18 cellular contexts compared by ENCODE assay signal in genomic region chr4:181643466-181643865, GRCh38.
DNase-seq lines count a peak whose midpoint lies in the region; ATAC-seq and TF ChIP-seq lines count a peak whose summit lies in the region.
"Had no signal": no experiment of that assay in that cellular context is flagged by ENCODE, and none has a peak within 500 bp of the region (broad histone marks: within the 10 kb centered on the region; RNA-seq: fewer than 3 reads in every experiment).

No MANE protein-coding gene starts in this region.

- no peaks in the 10 kb centered on the region for H3K4me1 ChIP-seq in trophoblast cell (ENCODE audit: control insufficient read depth in 1 of 2, insufficient read depth in 2 of 2, low read length in 2 of 2)
- H3K4me1 ChIP-seq: BE2C had no signal

- no peaks in the 10 kb centered on the region for H3K79me2 ChIP-seq in trophoblast cell (ENCODE audit: control insufficient read depth, insufficient read depth, low read length, poor library complexity)

- DNase-seq in NCI-H226 (peak; percentile 20), epithelial cell of esophagus (ENCODE audit: low read depth) (peak; percentile 8), trophoblast cell (peak; percentile 52 to 86), DMS114 treated with DMSO at 0.1 percent for 48 hours (lab: John Stamatoyannopoulos, UW; ENCODE audit: unreplicated experiment) (no peak)
- DNase-seq: 8988T; ACHN; BE2C; C1 segment of cervical spinal cord; CD4-positive, alpha-beta memory T cell; CD4-positive, CD25-positive, alpha-beta regulatory T cell; CD8-positive, alpha-beta memory T cell; COR-L47; DMS 273 treated with DMSO at 0.1 percent for 48 hours; DMS79 treated with DMSO at 0.1 percent for 48 hours; GF-D8 had no signal

- no peak overlapping the region for H2BK12ac ChIP-seq in trophoblast cell (ENCODE audit: low read length)

- no peaks in the 10 kb centered on the region for H3K79me1 ChIP-seq in trophoblast cell (ENCODE audit: low read length)

- H2AFZ ChIP-seq in trophoblast cell (ENCODE audit: insufficient read depth, low read length, poor library complexity), result no peak overlapping the region

- H2BK120ac ChIP-seq in trophoblast cell (ENCODE audit: insufficient read depth, low read length, poor library complexity), result no peak overlapping the region

- no peak overlapping the region for H2AK5ac ChIP-seq in trophoblast cell (ENCODE audit: low read length)

- H3K9ac ChIP-seq in trophoblast cell (ENCODE audit: low read length), result no peak overlapping the region
- H3K9ac ChIP-seq: BLaER1 had no signal

- no peak overlapping the region for H3K23ac ChIP-seq in trophoblast cell (ENCODE audit: low read length)

- no peak overlapping the region for H4K91ac ChIP-seq in trophoblast cell (ENCODE audit: low read depth, low read length)

- WGBS in trophoblast cell (ENCODE audit: extremely low coverage, insufficient coverage, insufficient read length), result no CpG with 5 or more reads among the region's 2 CpGs

- H3K14ac ChIP-seq in trophoblast cell (ENCODE audit: low read length), result no peak overlapping the region

- no peak overlapping the region for H3K4me2 ChIP-seq in trophoblast cell (ENCODE audit: low read length)
- H3K4me2 ChIP-seq: BLaER1 had no signal

- TF ChIP-seq POLR2A in GM18505 (IDR thresholded peaks at IDR 0.05; ENCODE audit: borderline replicate concordance, extremely low read depth, insufficient read depth, insufficient read length), result no peak

- no peak overlapping the region for H4K12ac ChIP-seq in trophoblast cell (ENCODE audit: low read depth, low read length)

- no peak overlapping the region for H3K4ac ChIP-seq in trophoblast cell (ENCODE audit: low read depth, low read length)

- H3K27me3 ChIP-seq in trophoblast cell (ENCODE audit: insufficient read depth, low read length), result no peaks in the 10 kb centered on the region
- H3K27me3 ChIP-seq: BE2C, BLaER1 had no signal

- H3K9me3 ChIP-seq in trophoblast cell (ENCODE audit: insufficient read depth, low read depth, low read length), result no peaks in the 10 kb centered on the region
- H3K9me3 ChIP-seq: BE2C had no signal

- H3K4me3 ChIP-seq in epithelial cell of esophagus (ENCODE audit: low read length) (no peak overlapping the region), trophoblast cell (ENCODE audit: low read depth, low read length) (no peak overlapping the region)
- H3K4me3 ChIP-seq: BLaER1 had no signal

- TF ChIP-seq CTCF in epithelial cell of esophagus (IDR thresholded peaks at IDR 0.05; ENCODE audit: insufficient read depth, low read depth, low read length, missing control alignments), result no peak

- no peak overlapping the region for H3K18ac ChIP-seq in trophoblast cell (ENCODE audit: low read length)

- H4K8ac ChIP-seq in trophoblast cell (ENCODE audit: low read depth, low read length), result no peak overlapping the region

- no peak overlapping the region for H3K27ac ChIP-seq in trophoblast cell (ENCODE audit: low read depth, low read length)
- H3K27ac ChIP-seq: BLaER1 had no signal

- no peaks in the 10 kb centered on the region for H3K36me3 ChIP-seq in trophoblast cell (ENCODE audit: control insufficient read depth in 1 of 2, insufficient read depth in 2 of 2, low read length in 2 of 2)
- H3K36me3 ChIP-seq: BE2C, BLaER1 had no signal

- H2BK5ac ChIP-seq in trophoblast cell (ENCODE audit: low read depth, low read length, poor library complexity), result no peak overlapping the region

- ATAC-seq in HG03039 (IDR thresholded peaks at IDR 0.05; ENCODE audit: unreplicated experiment) (no peak), GM18505 (IDR thresholded peaks at IDR 0.05; ENCODE audit: unreplicated experiment) (no peak)
